In the genomic region with DNA sequence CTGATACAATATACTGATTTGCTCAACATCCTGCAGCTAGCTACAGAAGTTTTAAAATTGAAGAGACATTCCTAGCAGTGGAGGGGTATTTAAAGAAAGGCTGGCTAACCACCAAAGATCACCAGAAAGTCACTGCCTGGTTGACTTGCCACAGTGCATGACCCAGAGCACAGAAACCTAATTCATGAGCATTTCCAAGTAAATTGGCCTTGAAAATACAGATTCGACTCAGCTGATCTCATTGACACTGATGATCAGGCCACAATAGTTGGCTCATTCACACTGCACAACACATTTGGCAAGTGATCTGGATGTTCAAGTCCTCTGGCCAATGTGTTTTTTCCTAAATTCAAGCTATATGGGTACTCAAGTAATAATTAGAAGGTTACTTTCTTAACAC, we compare ENCODE assay signal across 22 cellular contexts. TPM values are rescaled to one million over a fixed set of nuclear protein-coding genes. Genes with fewer than 3 reads are reported as not detected.
DNase-seq lines count a peak whose midpoint lies in the region; ATAC-seq and TF ChIP-seq lines count a peak whose summit lies in the region.
"Had no signal": no experiment of that assay in that cellular context is flagged by ENCODE, and none has a peak within 500 bp of the region (broad histone marks: within the 10 kb centered on the region; RNA-seq: fewer than 3 reads in every experiment).

No MANE protein-coding gene starts in this region.

- H3K79me2 ChIP-seq in Karpas-422 (ENCODE audit: low read length): peaks cover 7% of the 10 kb centered on the region; the same call in 1 of the 2 replicates

- no peak overlapping the region for H3K4me2 ChIP-seq in Karpas-422 (ENCODE audit: low read depth, low read length, poor library complexity, severe bottlenecking)

- peaks cover 46% of the 10 kb centered on the region for H3K4me1 ChIP-seq in Karpas-422 (ENCODE audit: low read length)
- H3K4me1 ChIP-seq: BE2C had no signal

- no peaks in the 10 kb centered on the region for H3K9me3 Mint-ChIP-seq in WTC11
- H3K9me3 Mint-ChIP-seq: CD8-positive, alpha-beta memory T cell; HFFc6 had no signal

- no peak for TF ChIP-seq CTCF in WTC11 (IDR thresholded peaks at IDR 0.05)
- no peak for TF ChIP-seq CTCF in GM20000 (IDR thresholded peaks at IDR 0.05; ENCODE audit: extremely low read depth, missing control alignments)

- no peak for ATAC-seq in WTC11
- no peak for ATAC-seq in GM21825 (IDR thresholded peaks at IDR 0.05; ENCODE audit: unreplicated experiment)
- ATAC-seq: HCT116 had no signal

- no peak overlapping the region for H3K4me3 ChIP-seq in Karpas-422 (ENCODE audit: low read length)

- no peak overlapping the region for H3K9ac ChIP-seq in Karpas-422 (ENCODE audit: low read length)

- POLR2A ChIA-PET in WTC11 (lab: Charles Lee): no interaction called here

- peaks cover 65% of the 10 kb centered on the region for H3K36me3 ChIP-seq in Karpas-422 (ENCODE audit: insufficient read depth, low read length)
- H3K36me3 ChIP-seq: BE2C had no signal

- H3K36me3 Mint-ChIP-seq in WTC11: no peaks in the 10 kb centered on the region
- H3K36me3 Mint-ChIP-seq: CD4-positive, CD25-positive, alpha-beta regulatory T cell; CD8-positive, alpha-beta memory T cell had no signal

- no peak overlapping the region for H3K27ac Mint-ChIP-seq in WTC11
- H3K27ac Mint-ChIP-seq: CD4-positive, CD25-positive, alpha-beta regulatory T cell; CD8-positive, alpha-beta memory T cell; HFFc6 had no signal

- no peaks in the 10 kb centered on the region for H3K27me3 ChIP-seq in Karpas-422 (ENCODE audit: low read length)
- H3K27me3 ChIP-seq: BE2C had no signal

- peaks cover 9% of the 10 kb centered on the region for H3K4me1 Mint-ChIP-seq in WTC11
- H3K4me1 Mint-ChIP-seq: CD4-positive, CD25-positive, alpha-beta regulatory T cell; CD8-positive, alpha-beta memory T cell had no signal

- no peak overlapping the region for H3K4me3 Mint-ChIP-seq in WTC11
- H3K4me3 Mint-ChIP-seq: CD4-positive, CD25-positive, alpha-beta regulatory T cell; CD8-positive, alpha-beta memory T cell; HFFc6 had no signal

- no peaks in the 10 kb centered on the region for H3K27me3 Mint-ChIP-seq in WTC11 (ENCODE audit: low read depth)
- H3K27me3 Mint-ChIP-seq: CD4-positive, CD25-positive, alpha-beta regulatory T cell; CD8-positive, alpha-beta memory T cell had no signal

- DNase-seq in Ammon's horn (ENCODE audit: low spot score): peak; percentile 31
- no peak for DNase-seq in Karpas-422
- peak; percentile 36 for DNase-seq in epidermal melanocyte (ENCODE audit: insufficient read length, low spot score)
- DNase-seq in pons (ENCODE audit: low spot score): peak; percentile 56
- no peak for DNase-seq in NCI-H226
- DNase-seq in WTC11 (ENCODE audit: low spot score): no peak
- no peak for DNase-seq in GM20000 (ENCODE audit: low spot score)
- DNase-seq: BE2C; C1 segment of cervical spinal cord; CD4-positive, CD25-positive, alpha-beta regulatory T cell; CD8-positive, alpha-beta memory T cell; COR-L47; DMS 273 treated with DMSO at 0.1 percent for 48 hours; DMS53; DND-41; GOT3; H7; HFFc6; IMR-90 had no signal

- peak overlapping the region; percentile 90 for H3K27ac ChIP-seq in Karpas-422 (ENCODE audit: low read length)

- CTCF ChIA-PET in WTC11 (lab: Charles Lee): interaction anchor here (1.2 to 2.3 kb wide), 3 partner anchors 12 to 60 kb away, joined by 3 to 10 read pairs (median 3); no protein-coding TSS in a partner anchor

- no peak overlapping the region for H2AFZ ChIP-seq in Karpas-422 (ENCODE audit: low read length)

- no peaks in the 10 kb centered on the region for H3K9me2 ChIP-seq in Karpas-422 (replicated peaks; ENCODE audit: insufficient read depth, low read length)

- H4K20me1 ChIP-seq in Karpas-422 (ENCODE audit: insufficient read depth, low read depth, low read length): no peaks in the 10 kb centered on the region

- H3K9me3 ChIP-seq in Karpas-422 (ENCODE audit: low read length): no peaks in the 10 kb centered on the region
- H3K9me3 ChIP-seq: BE2C had no signal

TF ChIP-seq in WTC11, 78 proteins besides CTCF, POLR2A, EP300 and RAD21:
- TF ChIP-seq, protein P1, sequence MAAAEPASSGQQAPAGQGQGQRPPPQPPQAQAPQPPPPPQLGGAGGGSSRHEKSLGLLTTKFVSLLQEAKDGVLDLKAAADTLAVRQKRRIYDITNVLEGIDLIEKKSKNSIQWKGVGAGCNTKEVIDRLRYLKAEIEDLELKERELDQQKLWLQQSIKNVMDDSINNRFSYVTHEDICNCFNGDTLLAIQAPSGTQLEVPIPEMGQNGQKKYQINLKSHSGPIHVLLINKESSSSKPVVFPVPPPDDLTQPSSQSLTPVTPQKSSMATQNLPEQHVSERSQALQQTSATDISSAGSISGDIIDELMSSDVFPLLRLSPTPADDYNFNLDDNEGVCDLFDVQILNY (CRISPR knock-in tag; IDR thresholded peaks at IDR 0.05): no peak
- TF ChIP-seq FOXJ3 (CRISPR knock-in tag; IDR thresholded peaks at IDR 0.05; ENCODE audit: borderline replicate concordance) (no peak), JUN (CRISPR knock-in tag; IDR thresholded peaks at IDR 0.05) (no peak), ZNF121 (CRISPR knock-in tag; IDR thresholded peaks at IDR 0.05) (no peak), ZNF416 (CRISPR knock-in tag; IDR thresholded peaks at IDR 0.05) (no peak), NR2C2 (CRISPR knock-in tag; IDR thresholded peaks at IDR 0.05) (no peak), CREB1 (CRISPR knock-in tag; IDR thresholded peaks at IDR 0.05) (no peak)
- TF ChIP-seq, protein P2, sequence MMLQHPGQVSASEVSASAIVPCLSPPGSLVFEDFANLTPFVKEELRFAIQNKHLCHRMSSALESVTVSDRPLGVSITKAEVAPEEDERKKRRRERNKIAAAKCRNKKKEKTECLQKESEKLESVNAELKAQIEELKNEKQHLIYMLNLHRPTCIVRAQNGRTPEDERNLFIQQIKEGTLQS (CRISPR knock-in tag; conservative IDR thresholded peaks at IDR 0.05): no peak
- TF ChIP-seq, protein P3, sequence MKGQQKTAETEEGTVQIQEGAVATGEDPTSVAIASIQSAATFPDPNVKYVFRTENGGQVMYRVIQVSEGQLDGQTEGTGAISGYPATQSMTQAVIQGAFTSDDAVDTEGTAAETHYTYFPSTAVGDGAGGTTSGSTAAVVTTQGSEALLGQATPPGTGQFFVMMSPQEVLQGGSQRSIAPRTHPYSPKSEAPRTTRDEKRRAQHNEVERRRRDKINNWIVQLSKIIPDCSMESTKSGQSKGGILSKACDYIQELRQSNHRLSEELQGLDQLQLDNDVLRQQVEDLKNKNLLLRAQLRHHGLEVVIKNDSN (CRISPR knock-in tag; IDR thresholded peaks at IDR 0.05): no peak

RNA-seq across cellular contexts. Expression of a gene that starts 13.3 kb away (rescaled TPM):
- total RNA-seq in Karpas-422 (2014; rRNA removed; shearing (Covaris generic); ENCODE audit: low replicate concordance): 3.5 and 5.4 TPM in 2 replicates
- 0.04 to 0.07 TPM in 2 of 3 replicates, not detected in the other for total RNA-seq in WTC11 (2021)
- total RNA-seq: A172; CD4-positive, CD25-positive, alpha-beta regulatory T cell; CD8-positive, alpha-beta memory T cell; H7; HFFc6; IMR-90 had no signal

RNA-seq across cellular contexts. Expression of a gene that starts 21.6 kb away (rescaled TPM):
- 167 and 178 TPM in 2 replicates for total RNA-seq in Karpas-422 (2014; rRNA removed; shearing (Covaris generic); ENCODE audit: low replicate concordance)
- total RNA-seq in WTC11 (2021): 10.9 to 17.1 TPM (median 16.4 TPM) in 3 replicates
- total RNA-seq: IMR-90 had no signal

RNA-seq across cellular contexts. Expression of a gene that starts 21.8 kb away (rescaled TPM):
- 8.2 and 15.4 TPM in 2 replicates for total RNA-seq in Karpas-422 (2014; rRNA removed; shearing (Covaris generic); ENCODE audit: low replicate concordance)
- total RNA-seq in WTC11 (2021): 1.3 to 1.6 TPM (median 1.6 TPM) in 3 replicates
- total RNA-seq: A172; CD4-positive, CD25-positive, alpha-beta regulatory T cell; CD8-positive, alpha-beta memory T cell; HFFc6; IMR-90 had no signal

Comparison
In these comparisons a context has a peak if more than half of its experiments do, and no peak if none do; other contexts are left out.
1. DNase-seq: peak in Ammon's horn (single experiment), epidermal melanocyte (single experiment) and pons (single experiment); none in Karpas-422 (single experiment), NCI-H226 (single experiment), WTC11 (single experiment) and GM20000 (single experiment).